ENCODE assay signal across 10 cellular contexts in genomic region chr16:54283735-54284318, GRCh38. TPM values are rescaled to one million over a fixed set of nuclear protein-coding genes. Genes with fewer than 3 reads are reported as not detected.
A peak's percentile ranks its signal among the peaks of the same experiment; 100 is the strongest.
DNase-seq lines count a peak whose midpoint lies in the region; ATAC-seq and TF ChIP-seq lines count a peak whose summit lies in the region.
"Had no signal": no experiment of that assay in that cellular context is flagged by ENCODE, and none has a peak within 500 bp of the region (broad histone marks: within the 10 kb centered on the region; RNA-seq: fewer than 3 reads in every experiment).

No MANE protein-coding gene starts in this region.

- no peak overlapping the region for H3K27ac Mint-ChIP-seq in glutamatergic neuron (ENCODE audit: unreplicated experiment)
- H3K27ac Mint-ChIP-seq in progenitor cell of endocrine pancreas: no peak overlapping the region

- peaks cover 15% of the 10 kb centered on the region for H3K4me1 Mint-ChIP-seq in glutamatergic neuron (ENCODE audit: low read depth, unreplicated experiment)
- peaks cover 14% of the 10 kb centered on the region for H3K4me1 Mint-ChIP-seq in progenitor cell of endocrine pancreas (ENCODE audit: low read depth)

- DNase-seq in GM13977 (ENCODE audit: low spot score) (peak; percentile 38), NOMO-1 treated with dmso at 0.1 percent for 144 hours (lab: John Stamatoyannopoulos, UW; ENCODE audit: unreplicated experiment) (peak; percentile 23), glutamatergic neuron (peak; percentile 19), progenitor cell of endocrine pancreas (ENCODE audit: low spot score, unreplicated experiment) (no peak), middle frontal gyrus (ENCODE audit: extremely low spot score, low spot score) (no peak)
- DNase-seq in stimulated activated naive CD4-positive, alpha-beta T cell treated with Interleukin-2 at 50 U/mL for 16 hours (lab: John Stamatoyannopoulos, UW): no peak
- DNase-seq in activated CD4-positive, alpha-beta T cell treated with anti-CD3 and anti-CD28 coated beads, Interleukin-2, amount 50 U/mL, for 1 hour: no peak
- DNase-seq: NCI-H1417 treated with DMSO at 0.1 percent for 48 hours, T-cell had no signal

- H3K9me3 Mint-ChIP-seq in glutamatergic neuron (ENCODE audit: unreplicated experiment) (peaks cover 27% of the 10 kb centered on the region), progenitor cell of endocrine pancreas (ENCODE audit: low read depth) (no peaks in the 10 kb centered on the region)
- H3K9me3 Mint-ChIP-seq: T-cell had no signal

- peak overlapping the region; percentile 71 for H3K4me3 Mint-ChIP-seq in glutamatergic neuron (ENCODE audit: unreplicated experiment)
- peak overlapping the region; percentile 57 for H3K4me3 Mint-ChIP-seq in progenitor cell of endocrine pancreas (ENCODE audit: low read depth)

- H3K36me3 Mint-ChIP-seq in glutamatergic neuron (ENCODE audit: unreplicated experiment) (peaks cover 4% of the 10 kb centered on the region), progenitor cell of endocrine pancreas (ENCODE audit: insufficient read depth) (no peaks in the 10 kb centered on the region)
- H3K36me3 Mint-ChIP-seq: T-cell had no signal

- no peak for TF ChIP-seq CTCF in GM13977 (IDR thresholded peaks at IDR 0.05; ENCODE audit: extremely low read depth, insufficient read depth, missing control alignments)
- no peak for TF ChIP-seq CTCF in glutamatergic neuron (IDR thresholded peaks at IDR 0.05; ENCODE audit: partially characterized antibody, unreplicated experiment)
- no peak for TF ChIP-seq CTCF in progenitor cell of endocrine pancreas (IDR thresholded peaks at IDR 0.05; ENCODE audit: unreplicated experiment)

- no peak for ATAC-seq in GM21447 (IDR thresholded peaks at IDR 0.05; ENCODE audit: unreplicated experiment)
- ATAC-seq: T-cell had no signal

- H3K27me3 Mint-ChIP-seq in glutamatergic neuron (ENCODE audit: unreplicated experiment) (peaks cover 44% of the 10 kb centered on the region), progenitor cell of endocrine pancreas (peaks cover 79% of the 10 kb centered on the region)

- in situ Hi-C loops in GM13977 (cut with MboI; ENCODE audit: low pct_unique_long_range_greater_than_20kb, low sequenced_read_pairs, unreplicated experiment): loop anchor here (25.0 kb wide), 2 partner anchors 653 to 722 kb away; partner anchors contain the start of gene IRX5

RNA-seq across cellular contexts. Expression of gene IRX3, which starts 2.8 kb away (rescaled TPM):
- total RNA-seq in glutamatergic neuron (ENCODE audit: unreplicated experiment) (13.0 TPM), progenitor cell of endocrine pancreas (4.1 and 4.5 TPM in 2 replicates)

Comparison
In these comparisons a context has a peak if more than half of its experiments do, and no peak if none do; other contexts are left out.
1. DNase-seq: peak in GM13977 (single experiment), NOMO-1 treated with dmso at 0.1 percent for 144 hours (single experiment) and glutamatergic neuron (single experiment); none in progenitor cell of endocrine pancreas (single experiment), middle frontal gyrus (single experiment), stimulated activated naive CD4-positive, alpha-beta T cell treated with Interleukin-2 at 50 U/mL for 16 hours (single experiment) and activated CD4-positive, alpha-beta T cell treated with anti-CD3 and anti-CD28 coated beads, Interleukin-2, amount 50 U/mL, for 1 hour (single experiment).